In genomic region chr4:83257811-83258210, GRCh38 we compare ENCODE assay signal across 20 cellular contexts. TPM values are rescaled to one million over a fixed set of nuclear protein-coding genes. Genes with fewer than 3 reads are reported as not detected.
DNase-seq lines count a peak whose midpoint lies in the region; ATAC-seq, FAIRE-seq and TF ChIP-seq lines count a peak whose summit lies in the region.
"Had no signal": no experiment of that assay in that cellular context is flagged by ENCODE, and none has a peak within 500 bp of the region (broad histone marks: within the 10 kb centered on the region; RNA-seq: fewer than 3 reads in every experiment).

No MANE protein-coding gene starts in this region.

- peak overlapping the region; percentile 57 for H3K27ac Mint-ChIP-seq in activated B cell treated with CpG ODN at 0.5 μM for 24 hours
- H3K27ac Mint-ChIP-seq: activated CD4-positive, alpha-beta T cell treated with anti-CD3 and anti-CD28 coated beads for 36 hours; activated naive CD4-positive, alpha-beta T cell treated with anti-CD3 and anti-CD28 coated beads, Interleukin-2, amount 50 U/mL, for 72 hours; activated T-helper 1 cell treated with anti-CD3 and anti-CD28 coated beads, Interleukin-12 subunit alpha, Interleukin-12 subunit beta, Interleukin-2, Interleukin-4 antibody, amounts not matched to agents 30 ng/mL and 10 ng/mL and 1 ng/mL, durations not matched to agents 14 hours and 24 hours and 36 hours had no signal

- FAIRE-seq in urothelium cell line (lab: Jason Lieb, UNC), result peak; percentile 65
- FAIRE-seq: TTC549 had no signal

- H3K27ac ChIP-seq in mesodermal cell (ENCODE audit: low read depth, low read length, severe bottlenecking), result peak overlapping the region; percentile 74
- H3K27ac ChIP-seq: parathyroid adenoma had no signal

- intact Hi-C loops in activated B cell treated with CpG ODN at 0.5 μM for 24 hours (cut with micrococcal nuclease), result loop anchor here (2.0 kb wide), 1 partner anchor 17 kb away; no protein-coding TSS in a partner anchor

- peaks cover 17% of the 10 kb centered on the region for H3K36me3 Mint-ChIP-seq in activated B cell treated with CpG ODN at 0.5 μM for 24 hours (ENCODE audit: low read depth)
- H3K36me3 Mint-ChIP-seq: brain had no signal

- peaks cover 67% of the 10 kb centered on the region for H3K4me1 Mint-ChIP-seq in activated B cell treated with CpG ODN at 0.5 μM for 24 hours

- peak; percentile 1 to 29 for DNase-seq in NCI-H446 (lab: John Stamatoyannopoulos, UW)
- DNase-seq in NCI-H446 treated with DMSO at 0.1 percent for 48 hours (lab: John Stamatoyannopoulos, UW), result no peak
- DNase-seq in activated B cell treated with CpG ODN at 0.5 μM for 24 hours, result no peak
- no peak for DNase-seq in urothelium cell line (ENCODE audit: low spot score)
- no peak for DNase-seq in mucosa of gallbladder (ENCODE audit: low spot score)
- no peak for DNase-seq in NCI-H146 (lab: John Stamatoyannopoulos, UW)
- DNase-seq in activated effector memory CD4-positive, alpha-beta T cell treated with anti-CD3 and anti-CD28 coated beads, Interleukin-2, amount 50 U/mL, for 16 hours, result no peak
- DNase-seq: activated CD4-positive, alpha-beta T cell treated with anti-CD3 and anti-CD28 coated beads for 36 hours; BE2C; Caco-2; heart left ventricle; left lung; NCI-H2107; NCI-H524 treated with DMSO at 0.1 percent for 48 hours had no signal

- CTCF ChIA-PET in activated B cell treated with CpG ODN at 0.5 μM for 24 hours (lab: Charles Lee), result no interaction called here

- POLR2A ChIA-PET in activated B cell treated with CpG ODN at 0.5 μM for 24 hours (lab: Charles Lee), result interaction anchor here (0.6 to 0.7 kb wide), 3 partner anchors 18 to 202 kb away, joined by 3 read pairs; no protein-coding TSS in a partner anchor

- ATAC-seq in activated B cell treated with CpG ODN at 0.5 μM for 24 hours (ENCODE audit: low read depth), result no peak
- ATAC-seq: activated CD4-positive, alpha-beta T cell treated with anti-CD3 and anti-CD28 coated beads for 36 hours; activated naive CD4-positive, alpha-beta T cell treated with anti-CD3 and anti-CD28 coated beads, Interleukin-2, amount 50 U/mL, for 72 hours; heart left ventricle had no signal

- no peaks in the 10 kb centered on the region for H3K27me3 Mint-ChIP-seq in activated B cell treated with CpG ODN at 0.5 μM for 24 hours
- H3K27me3 Mint-ChIP-seq: activated CD4-positive, alpha-beta T cell treated with anti-CD3 and anti-CD28 coated beads for 36 hours; brain had no signal

- H3K4me3 Mint-ChIP-seq in activated B cell treated with CpG ODN at 0.5 μM for 24 hours, result no peak overlapping the region
- H3K4me3 Mint-ChIP-seq: activated CD4-positive, alpha-beta T cell treated with anti-CD3 and anti-CD28 coated beads for 36 hours; activated T-helper 1 cell treated with anti-CD3 and anti-CD28 coated beads, Interleukin-12 subunit alpha, Interleukin-12 subunit beta, Interleukin-2, Interleukin-4 antibody, amounts not matched to agents 30 ng/mL and 10 ng/mL and 1 ng/mL, durations not matched to agents 14 hours and 24 hours and 36 hours; brain had no signal

- no peaks in the 10 kb centered on the region for H3K36me3 ChIP-seq in mesodermal cell (ENCODE audit: control insufficient read depth, insufficient read depth, low read length)
- H3K36me3 ChIP-seq: BE2C had no signal

- H3K4me3 ChIP-seq in mesodermal cell (ENCODE audit: extremely low read depth, insufficient read depth, low read length, poor library complexity, severe bottlenecking), result no peak overlapping the region
- H3K4me3 ChIP-seq: heart left ventricle, left lung had no signal

- no peaks in the 10 kb centered on the region for H3K9me3 ChIP-seq in mesodermal cell (ENCODE audit: control insufficient read depth, low read length)
- H3K9me3 ChIP-seq: BE2C, Caco-2, heart left ventricle, left lung had no signal

- no peak for TF ChIP-seq CTCF in activated B cell treated with CpG ODN at 0.5 μM for 24 hours (IDR thresholded peaks at IDR 0.05)

- WGBS in mesodermal cell (ENCODE audit: insufficient coverage in 2 of 2), 2 experiments, result 87 to 95% methylated on average over 3 to 7 of the region's 7 CpGs

- H3K4me1 ChIP-seq in mesodermal cell (ENCODE audit: control insufficient read depth, insufficient read depth, low read length, poor library complexity, severe bottlenecking), result no peaks in the 10 kb centered on the region
- H3K4me1 ChIP-seq: BE2C, parathyroid adenoma had no signal

- H3K9me3 Mint-ChIP-seq in activated B cell treated with CpG ODN at 0.5 μM for 24 hours, result no peaks in the 10 kb centered on the region
- H3K9me3 Mint-ChIP-seq: activated naive CD4-positive, alpha-beta T cell treated with anti-CD3 and anti-CD28 coated beads, Interleukin-2, amount 50 U/mL, for 72 hours; activated T-helper 1 cell treated with anti-CD3 and anti-CD28 coated beads, Interleukin-12 subunit alpha, Interleukin-12 subunit beta, Interleukin-2, Interleukin-4 antibody, amounts not matched to agents 30 ng/mL and 10 ng/mL and 1 ng/mL, durations not matched to agents 14 hours and 24 hours and 36 hours; brain had no signal

RNA-seq across cellular contexts. Expression of gene COQ2, which starts 26.8 kb away (rescaled TPM):
- total RNA-seq in activated B cell treated with CpG ODN at 0.5 μM for 24 hours (15.2 and 18.8 TPM in 2 replicates), mucosa of gallbladder (10.0 TPM)
- 8.8 TPM for polyA plus RNA-seq in mesodermal cell (2013, experiment 1 of 2)
- polyA plus RNA-seq in mesodermal cell (2013, experiment 2 of 2), result 10.7 TPM

Comparison
In these comparisons a context has a peak if more than half of its experiments do, and no peak if none do; other contexts are left out.
1. DNase-seq: peak in NCI-H446 (2 of 2); none in NCI-H446 treated with DMSO at 0.1 percent for 48 hours (single experiment), activated B cell treated with CpG ODN at 0.5 μM for 24 hours (single experiment), urothelium cell line (single experiment), mucosa of gallbladder (single experiment), NCI-H146 (single experiment) and activated effector memory CD4-positive, alpha-beta T cell treated with anti-CD3 and anti-CD28 coated beads, Interleukin-2, amount 50 U/mL, for 16 hours (single experiment).